39 cellular contexts compared by ENCODE assay signal in genomic region chr4:68163754-68164153, GRCh38. TPM values are rescaled to one million over a fixed set of nuclear protein-coding genes. Genes with fewer than 3 reads are reported as not detected.
"Had no signal": no experiment of that assay in that cellular context is flagged by ENCODE, and none has a peak within 500 bp of the region (broad histone marks: within the 10 kb centered on the region; RNA-seq: fewer than 3 reads in every experiment).

No MANE protein-coding gene starts in this region.

- DNase-seq: Karpas-422, Kasumi-1, MG63, MM.1S, MV-4-11, NCI-H1048, NCI-H1092, NCI-H1092 treated with DMSO at 0.1 percent for 48 hours, NCI-H1105, NCI-H1105 treated with DMSO at 0.1 percent for 48 hours, NCI-H1417, NCI-H1417 treated with DMSO at 0.1 percent for 48 hours, NCI-H1436, NCI-H1436 treated with DMSO at 0.1 percent for 48 hours, NCI-H146, NCI-H1694, NCI-H1694 treated with DMSO at 0.1 percent for 48 hours, NCI-H187, NCI-H187 treated with DMSO at 0.1 percent for 48 hours, NCI-H1930, NCI-H2029, NCI-H2029 treated with DMSO at 0.1 percent for 48 hours, NCI-H2081, NCI-H2081 treated with DMSO at 0.1 percent for 48 hours, NCI-H2107, NCI-H2171, NCI-H2171 treated with DMSO at 0.1 percent for 48 hours, NCI-H2227 treated with DMSO at 0.1 percent for 48 hours, NCI-H226, NCI-H345, NCI-H446, NCI-H446 treated with DMSO at 0.1 percent for 48 hours, NCI-H510A, NCI-H510A treated with DMSO at 0.1 percent for 48 hours, NCI-H524 had no signal

- H3K9me3 ChIP-seq: MG63 had no signal

- H3K36me3 ChIP-seq: MG63 had no signal

- H3K4me3 ChIP-seq: MG63 had no signal

- H3K27me3 ChIP-seq: MG63 had no signal

RNA-seq across cellular contexts. Expression of gene TMPRSS11F, which starts 34.1 kb away (rescaled TPM):
- total RNA-seq: LHCN-M2, M059J, MCF 10A, NCI-H460 had no signal
